Comparison of ENCODE assay signal across 1 cellular context in genomic region chr11:64688534-64688982, GRCh38.
TF ChIP-seq lines count a peak whose summit lies in the region.

No MANE protein-coding gene starts in this region.

TF ChIP-seq in HEK293, 187 proteins besides CTCF, POLR2A, EP300 and RAD21 (continued from another document and continues in another):
- no peak for TF ChIP-seq ELK4 (IDR thresholded peaks at IDR 0.05; ENCODE audit: borderline replicate concordance, low read depth, low read length)
- no peak for TF ChIP-seq ZNF169 (tag by site-specific recombination; IDR thresholded peaks at IDR 0.05)
- TF ChIP-seq ZBTB8A (tag by site-specific recombination; IDR thresholded peaks at IDR 0.05) = peak; percentile 52; the same call in 1 of the 2 replicates
- TF ChIP-seq ZNF23 (tag by site-specific recombination; IDR thresholded peaks at IDR 0.05; ENCODE audit: borderline replicate concordance) = no peak
- TF ChIP-seq ZSCAN16 (tag by site-specific recombination; IDR thresholded peaks at IDR 0.05) = no peak
- TF ChIP-seq ZNF174 (tag by site-specific recombination; IDR thresholded peaks at IDR 0.05) = no peak
- TF ChIP-seq ZNF791 (tag by site-specific recombination; IDR thresholded peaks at IDR 0.05) = no peak
- no peak for TF ChIP-seq TCF7L2 (IDR thresholded peaks at IDR 0.05; ENCODE audit: borderline replicate concordance, low read depth, low read length)
- 0 out of 2 replicates have a peak, but pooled peaks have one; percentile 16 for TF ChIP-seq ZNF398 (tag by site-specific recombination; IDR thresholded peaks at IDR 0.05)
- TF ChIP-seq ZNF600 (tag by site-specific recombination; IDR thresholded peaks at IDR 0.05) = peak; percentile 88
- no peak for TF ChIP-seq ZNF530 (tag by site-specific recombination; IDR thresholded peaks at IDR 0.05; ENCODE audit: low read depth)
- TF ChIP-seq ZNF658 (tag by site-specific recombination; IDR thresholded peaks at IDR 0.05) = no peak
- TF ChIP-seq ZSCAN18 (tag by site-specific recombination; IDR thresholded peaks at IDR 0.05) = no peak
- peak; percentile 54 for TF ChIP-seq ZBTB11 (tag by site-specific recombination; conservative IDR thresholded peaks at IDR 0.05; ENCODE audit: low read depth)
- no peak for TF ChIP-seq KLF10 (tag by site-specific recombination; IDR thresholded peaks at IDR 0.05)
- no peak for TF ChIP-seq ZNF645 (tag by site-specific recombination; IDR thresholded peaks at IDR 0.05)
- TF ChIP-seq ZNF501 (tag by site-specific recombination; IDR thresholded peaks at IDR 0.05) = 0 out of 2 replicates have a peak, but pooled peaks have one; percentile 20
- TF ChIP-seq ZBTB6 (tag by site-specific recombination; IDR thresholded peaks at IDR 0.05) = peak; percentile 93
- peak; percentile 59 for TF ChIP-seq ZNF629 (tag by site-specific recombination; IDR thresholded peaks at IDR 0.05)
- no peak for TF ChIP-seq ZNF692 (tag by site-specific recombination; IDR thresholded peaks at IDR 0.05)
- TF ChIP-seq ZNF391 (tag by site-specific recombination; IDR thresholded peaks at IDR 0.05; ENCODE audit: borderline replicate concordance, low read depth) = 0 out of 2 replicates have a peak, but pooled peaks have one; percentile 62
- peak; percentile 54; the same call in 1 of the 2 replicates for TF ChIP-seq ZNF366 (tag by site-specific recombination; conservative IDR thresholded peaks at IDR 0.05)
- TF ChIP-seq INSM2 (tag by site-specific recombination; IDR thresholded peaks at IDR 0.05) = no peak
- no peak for TF ChIP-seq ZNF148 (tag by site-specific recombination; IDR thresholded peaks at IDR 0.05; ENCODE audit: borderline replicate concordance)
- peak; percentile 87 for TF ChIP-seq ZXDB (tag by site-specific recombination; IDR thresholded peaks at IDR 0.05)
- TF ChIP-seq KLF8 (tag by site-specific recombination; IDR thresholded peaks at IDR 0.05) = peak; percentile 86
- peak; percentile 30; the same call in 1 of the 2 replicates for TF ChIP-seq ZNF664 (tag by site-specific recombination; IDR thresholded peaks at IDR 0.05)
- TF ChIP-seq WT1 (tag by site-specific recombination; IDR thresholded peaks at IDR 0.05) = no peak
- TF ChIP-seq ZEB2 (tag by site-specific recombination; IDR thresholded peaks at IDR 0.05) = peak; percentile 67
- no peak for TF ChIP-seq ZNF292 (tag by site-specific recombination; IDR thresholded peaks at IDR 0.05; ENCODE audit: borderline replicate concordance, low read depth)
- no peak for TF ChIP-seq ZSCAN23 (tag by site-specific recombination; IDR thresholded peaks at IDR 0.05)
- TF ChIP-seq ZFHX2 (tag by site-specific recombination; conservative IDR thresholded peaks at IDR 0.05) = no peak
- no peak for TF ChIP-seq ZNF202 (tag by site-specific recombination; IDR thresholded peaks at IDR 0.05; ENCODE audit: borderline replicate concordance)
- no peak for TF ChIP-seq ZNF302 (tag by site-specific recombination; IDR thresholded peaks at IDR 0.05; ENCODE audit: low read depth)
- 0 out of 2 replicates have a peak, but pooled peaks have one; percentile 14 for TF ChIP-seq ZNF394 (tag by site-specific recombination; IDR thresholded peaks at IDR 0.05; ENCODE audit: borderline replicate concordance)
- no peak for TF ChIP-seq ZNF146 (tag by site-specific recombination; IDR thresholded peaks at IDR 0.05)
- peak; percentile 78 for TF ChIP-seq TRIM28 (IDR thresholded peaks at IDR 0.05; ENCODE audit: borderline replicate concordance, low read length)
- no peak for TF ChIP-seq ZNF132 (tag by site-specific recombination; IDR thresholded peaks at IDR 0.05; ENCODE audit: borderline replicate concordance)
- TF ChIP-seq ZNF133 (tag by site-specific recombination; IDR thresholded peaks at IDR 0.05) = no peak
- peak; percentile 98 for TF ChIP-seq ZNF335 (tag by site-specific recombination; conservative IDR thresholded peaks at IDR 0.05)
- no peak for TF ChIP-seq ZNF585B (tag by site-specific recombination; IDR thresholded peaks at IDR 0.05)
- TF ChIP-seq ZSCAN4 (tag by site-specific recombination; IDR thresholded peaks at IDR 0.05) = no peak
- no peak for TF ChIP-seq ZNF473 (tag by site-specific recombination; IDR thresholded peaks at IDR 0.05)
- TF ChIP-seq KLF1 (tag by site-specific recombination; IDR thresholded peaks at IDR 0.05) = 0 out of 2 replicates have a peak, but pooled peaks have one; percentile 21
- no peak for TF ChIP-seq ZNF514 (tag by site-specific recombination; IDR thresholded peaks at IDR 0.05)
